ENCODE assay signal across 8 cellular contexts in genomic region chr19:35114656-35115537, GRCh38. TPM values are rescaled to one million over a fixed set of nuclear protein-coding genes. Genes with fewer than 3 reads are reported as not detected.
DNase-seq lines count a peak whose midpoint lies in the region; ATAC-seq and TF ChIP-seq lines count a peak whose summit lies in the region.

No MANE protein-coding gene starts in this region.

- H3K27ac ChIP-seq in skin epidermis = peak overlapping the region; percentile 40 to 88 (median 81)

- TF ChIP-seq CTCF in WTC11 (IDR thresholded peaks at IDR 0.05) = peak; percentile 99
- TF ChIP-seq CTCF in cardiac fibroblast (IDR thresholded peaks at IDR 0.05; ENCODE audit: low read depth, low read length) = peak; percentile 99

- peaks cover 45% of the 10 kb centered on the region for H3K4me1 Mint-ChIP-seq in WTC11

- H3K4me3 Mint-ChIP-seq in WTC11 = peak overlapping the region; percentile 65

- in situ Hi-C loops in KBM-7 (cut with MboI; ENCODE audit: low pct_unique_long_range_greater_than_20kb, low sequenced_read_pairs) = no loop called here

- no peaks in the 10 kb centered on the region for H3K36me3 Mint-ChIP-seq in WTC11

- peak; percentile 86 for DNase-seq in D341Med (ENCODE audit: low spot score)
- DNase-seq in KBM-7 = peak; percentile 71
- peak; percentile 92 for DNase-seq in WTC11 (ENCODE audit: low spot score)
- peak; percentile 58 to 67 for DNase-seq in cardiac fibroblast (ENCODE audit: low read depth in 2 of 2)
- DNase-seq in iPS-NIHi11 (ENCODE audit: low spot score) = peak; percentile 92

- no peak overlapping the region for H3K4me3 ChIP-seq in cardiac fibroblast (replicated peaks in 1 of 2; ENCODE audit: low read depth in 2 of 2, low read length in 2 of 2)
- peak overlapping the region; percentile 32 to 58 (median 40) for H3K4me3 ChIP-seq in skin epidermis

- peaks cover 3% of the 10 kb centered on the region for H3K27me3 Mint-ChIP-seq in WTC11 (ENCODE audit: low read depth)

- H3K9me3 Mint-ChIP-seq in WTC11 = no peaks in the 10 kb centered on the region

- ATAC-seq in WTC11 = peak; percentile 82
- ATAC-seq in HG03565 (IDR thresholded peaks at IDR 0.05; ENCODE audit: unreplicated experiment) = no peak
- no peak for ATAC-seq in GM21526 (IDR thresholded peaks at IDR 0.05; ENCODE audit: low FRiP score, unreplicated experiment)

- H3K27ac Mint-ChIP-seq in WTC11 = no peak overlapping the region

- POLR2A ChIA-PET in WTC11 (lab: Charles Lee) = interaction anchor here (1.5 kb wide), 1 partner anchor 28 kb away, joined by 3 read pairs; the partner anchor contains the start of gene FXYD7

- CTCF ChIA-PET in WTC11 (lab: Charles Lee) = interaction anchor here (0.6 to 3.4 kb wide), 34 partner anchors 8 to 188 kb away, joined by 3 to 61 read pairs (median 5); partner anchors contain the start of genes FXYD5, FXYD7, LGI4 and USF2

TF ChIP-seq in WTC11, 78 proteins besides CTCF, POLR2A, EP300 and RAD21:
- TF ChIP-seq HMGXB4 (CRISPR knock-in tag; IDR thresholded peaks at IDR 0.05) (peak; percentile 53; the same call in 1 of the 2 replicates), ZNF425 (CRISPR knock-in tag; conservative IDR thresholded peaks at IDR 0.05) (no peak), HMGA2 (CRISPR knock-in tag; IDR thresholded peaks at IDR 0.05) (no peak), TEAD1 (CRISPR knock-in tag; IDR thresholded peaks at IDR 0.05) (peak; percentile 58; the same call in 1 of the 2 replicates), NFYB (CRISPR knock-in tag; conservative IDR thresholded peaks at IDR 0.05; ENCODE audit: low read depth) (no peak), SP1 (CRISPR knock-in tag; conservative IDR thresholded peaks at IDR 0.05) (peak; percentile 53)

RNA-seq across cellular contexts. Expression of gene FXYD3, which starts 0.7 kb away (rescaled TPM):
- 1.0 to 1.8 TPM (median 1.2 TPM) in 3 replicates for total RNA-seq in WTC11 (2021)

RNA-seq across cellular contexts. Expression of gene LGI4, which starts 20.0 kb away (rescaled TPM):
- 14.2 to 15.7 TPM (median 15.1 TPM) in 3 replicates for total RNA-seq in WTC11 (2021)

RNA-seq across cellular contexts. Expression of gene FXYD1, which starts 23.7 kb away (rescaled TPM):
- total RNA-seq in WTC11 (2021) = 11.3 to 13.4 TPM (median 13.3 TPM) in 3 replicates

RNA-seq across cellular contexts. Expression of gene FXYD7, which starts 28.2 kb away (rescaled TPM):
- 16.7 to 16.9 TPM (median 16.9 TPM) in 3 replicates for total RNA-seq in WTC11 (2021)

RNA-seq across cellular contexts. Expression of gene FXYD5, which starts 39.6 kb away (rescaled TPM):
- 114 to 135 TPM (median 128 TPM) in 3 replicates for total RNA-seq in WTC11 (2021)

Comparison
In these comparisons a context has a peak if more than half of its experiments do, and no peak if none do; other contexts are left out.
1. H3K4me3 ChIP-seq: peak in skin epidermis (7 of 7); none in cardiac fibroblast (0 of 2).
2. Peak in every context shown above with its lines, with median percentiles within 50 percentile points of each other: DNase-seq.